In genomic region chr1:214934035-214934434, GRCh38 we compare ENCODE assay signal across 15 cellular contexts.
"Had no signal": no experiment of that assay in that cellular context is flagged by ENCODE, and none has a peak within 500 bp of the region (broad histone marks: within the 10 kb centered on the region; RNA-seq: fewer than 3 reads in every experiment).

No MANE protein-coding gene starts in this region.

- H3K27ac ChIP-seq: lower lobe of right lung, skin epidermis, vagina had no signal

- H3K4me1 Mint-ChIP-seq: activated naive CD4-positive, alpha-beta T cell treated with anti-CD3 and anti-CD28 coated beads, Interleukin-2, amount 50 U/mL, for 24 hours; stimulated activated naive CD8-positive, alpha-beta T cell treated with anti-CD3 and anti-CD28 coated beads, Interleukin-15, amount 100 ng/mL, for 72 hours had no signal

- H3K27me3 Mint-ChIP-seq: activated naive CD4-positive, alpha-beta T cell treated with anti-CD3 and anti-CD28 coated beads, Interleukin-2, amount 50 U/mL, for 24 hours; stimulated activated naive CD8-positive, alpha-beta T cell treated with anti-CD3 and anti-CD28 coated beads, Interleukin-15, amount 100 ng/mL, for 72 hours had no signal

- H3K27me3 ChIP-seq: vagina had no signal

- H3K4me3 ChIP-seq: lower lobe of right lung, skin epidermis, vagina had no signal

- DNase-seq: activated CD4-positive, alpha-beta T cell treated with anti-CD3 and anti-CD28 coated beads, Interleukin-2, amount 50 U/mL, for 4 hours; activated effector memory CD4-positive, alpha-beta T cell treated with anti-CD3 and anti-CD28 coated beads, Interleukin-2, amount 50 U/mL, for 16 hours; foreskin melanocyte; glutamatergic neuron; hippocampal formation; lower lobe of right lung; occipital lobe; retina; stimulated activated naive CD8-positive, alpha-beta T cell treated with anti-CD3 and anti-CD28 coated beads, Interleukin-15, amount 100 ng/mL, for 72 hours; trophoblast cell had no signal

- H3K4me3 Mint-ChIP-seq: activated naive CD4-positive, alpha-beta T cell treated with anti-CD3 and anti-CD28 coated beads, Interleukin-2, amount 50 U/mL, for 24 hours; activated T-cell treated with anti-CD3 and anti-CD28 coated beads, Interleukin-2, amount 50 U/mL, for 72 hours; stimulated activated naive CD8-positive, alpha-beta T cell treated with anti-CD3 and anti-CD28 coated beads, Interleukin-15, amount 100 ng/mL, for 72 hours; T-helper 2 cell treated with Interferon-gamma antibody and Interleukin-4, amounts not matched to agents 5 μg/mL and 100 μg/mL, for 36 hours had no signal

- H3K4me1 ChIP-seq: lower lobe of right lung, vagina had no signal

- H3K9me3 Mint-ChIP-seq: activated naive CD4-positive, alpha-beta T cell treated with anti-CD3 and anti-CD28 coated beads, Interleukin-2, amount 50 U/mL, for 24 hours; activated T-cell treated with anti-CD3 and anti-CD28 coated beads, Interleukin-2, amount 50 U/mL, for 72 hours; stimulated activated naive CD8-positive, alpha-beta T cell treated with anti-CD3 and anti-CD28 coated beads, Interleukin-15, amount 100 ng/mL, for 72 hours; T-helper 2 cell treated with Interferon-gamma antibody and Interleukin-4, amounts not matched to agents 5 μg/mL and 100 μg/mL, for 36 hours had no signal

- H3K36me3 Mint-ChIP-seq: activated naive CD4-positive, alpha-beta T cell treated with anti-CD3 and anti-CD28 coated beads, Interleukin-2, amount 50 U/mL, for 24 hours had no signal

- ATAC-seq: lower lobe of right lung; stimulated activated naive CD8-positive, alpha-beta T cell treated with anti-CD3 and anti-CD28 coated beads, Interleukin-15, amount 100 ng/mL, for 72 hours had no signal

- H3K27ac Mint-ChIP-seq: activated naive CD4-positive, alpha-beta T cell treated with anti-CD3 and anti-CD28 coated beads, Interleukin-2, amount 50 U/mL, for 24 hours; activated T-cell treated with anti-CD3 and anti-CD28 coated beads, Interleukin-2, amount 50 U/mL, for 72 hours; stimulated activated naive CD8-positive, alpha-beta T cell treated with anti-CD3 and anti-CD28 coated beads, Interleukin-15, amount 100 ng/mL, for 72 hours; T-helper 2 cell treated with Interferon-gamma antibody and Interleukin-4, amounts not matched to agents 5 μg/mL and 100 μg/mL, for 36 hours had no signal

- H3K9me3 ChIP-seq: lower lobe of right lung, vagina had no signal

- H3K36me3 ChIP-seq: lower lobe of right lung, vagina had no signal
